21 cellular contexts compared by ENCODE assay signal in genomic region chr4:15040916-15041463, GRCh38. TPM values are rescaled to one million over a fixed set of nuclear protein-coding genes. Genes with fewer than 3 reads are reported as not detected.
A peak's percentile ranks its signal among the peaks of the same experiment; 100 is the strongest.
DNase-seq lines count a peak whose midpoint lies in the region; ATAC-seq and TF ChIP-seq lines count a peak whose summit lies in the region.
"Had no signal": no experiment of that assay in that cellular context is flagged by ENCODE, and none has a peak within 500 bp of the region (broad histone marks: within the 10 kb centered on the region; RNA-seq: fewer than 3 reads in every experiment).

No MANE protein-coding gene starts in this region.

- H3K9me3 ChIP-seq in cardiac muscle cell (ENCODE audit: low read depth) (no peaks in the 10 kb centered on the region), transverse colon (no peaks in the 10 kb centered on the region)
- H3K9me3 ChIP-seq: left lung, upper lobe of right lung had no signal

- H3K27me3 ChIP-seq in cardiac muscle cell (no peaks in the 10 kb centered on the region), transverse colon (no peaks in the 10 kb centered on the region)
- H3K27me3 ChIP-seq: foreskin keratinocyte, left lung, upper lobe of right lung had no signal

- TF ChIP-seq CTCF in cardiac muscle cell (IDR thresholded peaks at IDR 0.05; ENCODE audit: low read depth, low read length) (no peak), transverse colon (IDR thresholded peaks at IDR 0.05) (no peak)

- in situ Hi-C loops in transverse colon (cut with MboI; ENCODE audit: low pct_ligation_motif_present in 1 of 4, low pct_unique_long_range_greater_than_20kb in 1 of 4, low sequenced_read_pairs in 3 of 4), result no loop called here

- no peak for TF ChIP-seq POLR2A in transverse colon (IDR thresholded peaks at IDR 0.05)

- peak; percentile 19 for ATAC-seq in left lobe of liver
- ATAC-seq: activated CD8-positive, alpha-beta memory T cell treated with anti-CD3 and anti-CD28 coated beads, Interleukin-2, amount 10 ng/mL, durations not matched to agents 7 days and 5 days; foreskin keratinocyte; left lung; upper lobe of right lung had no signal

- TF ChIP-seq EP300 in transverse colon (IDR thresholded peaks at IDR 0.05; ENCODE audit: low read depth), result no peak

- intact Hi-C loops in cardiac septum (cut with DNase I), result no loop called here
- intact Hi-C loops in transverse colon (cut with DNase I; ENCODE audit: low total_unique reads), result no loop called here

- H3K36me3 ChIP-seq in cardiac muscle cell, result peaks cover 17% of the 10 kb centered on the region
- peaks cover 0 to 6% (median 0%) of the 10 kb centered on the region in 4 donors for H3K36me3 ChIP-seq in transverse colon

- peak in 1 of 2 donors; percentile 72 for DNase-seq in cardiac muscle cell (ENCODE audit: low read depth in 1 of 2, low spot score in 1 of 2)
- no peak for DNase-seq in cardiac septum (ENCODE audit: low spot score)
- DNase-seq in dermis blood vessel endothelial cell, result peak; percentile 11
- DNase-seq in left lobe of liver (ENCODE audit: low spot score), result no peak
- DNase-seq in transverse colon, result no peak
- no peak for DNase-seq in occipital lobe (lab: John Stamatoyannopoulos, UW)
- no peak for DNase-seq in germinal center (ENCODE audit: low spot score)
- DNase-seq in dedifferentiated amniotic fluid mesenchymal stem cell (ENCODE audit: extremely low spot score), result no peak
- DNase-seq: 8988T; activated CD4-positive, CD25-positive, alpha-beta regulatory T cell treated with anti-CD3 and anti-CD28 coated beads, Interleukin-2, amount 50 U/mL, for 72 hours; activated CD8-positive, alpha-beta memory T cell treated with anti-CD3 and anti-CD28 coated beads, Interleukin-2, amount 10 ng/mL, durations not matched to agents 7 days and 5 days; activated effector memory CD4-positive, alpha-beta T cell treated with anti-CD3 and anti-CD28 coated beads, Interleukin-2, amount 50 U/mL, for 16 hours; effector CD4-positive, alpha-beta T cell; foreskin keratinocyte; left lung; MV-4-11; NCI-H2081; NCI-H526 treated with DMSO at 0.1 percent for 48 hours; SIG-M5; upper lobe of right lung had no signal

- 73 to 83% methylated on average over 2 to 3 of the region's 3 CpGs for WGBS in transverse colon (ENCODE audit: low coverage in 1 of 2), 2 donors

- peak overlapping the region; percentile 62 for H3K27ac ChIP-seq in cardiac muscle cell
- peak overlapping the region in 3 of 4 donors; percentile 11 to 35 (median 16) for H3K27ac ChIP-seq in transverse colon
- H3K27ac ChIP-seq: C4-2B, foreskin keratinocyte, left lung, upper lobe of right lung had no signal

- H3K4me3 ChIP-seq in cardiac muscle cell (no peak overlapping the region), transverse colon (no peak overlapping the region)
- H3K4me3 ChIP-seq: left lung, upper lobe of right lung had no signal

- peaks cover 6% of the 10 kb centered on the region for H3K4me1 ChIP-seq in cardiac muscle cell (ENCODE audit: low read depth)
- H3K4me1 ChIP-seq in transverse colon, result peaks cover 0 to 4% (median 0%) of the 10 kb centered on the region in 4 donors
- H3K4me1 ChIP-seq: upper lobe of right lung had no signal

RNA-seq across cellular contexts. Expression of gene CPEB2, which starts 38.7 kb away (rescaled TPM):
- 8.6 and 17.4 TPM in 2 replicates for total RNA-seq in cardiac muscle cell
- 7.5 and 13.1 TPM in 2 replicates for polyA plus RNA-seq in cardiac muscle cell
- total RNA-seq in cardiac septum, result 17.7 TPM
- 12.4 and 14.9 TPM in 2 replicates for total RNA-seq in dermis blood vessel endothelial cell
- 13.8 TPM for total RNA-seq in left lobe of liver
- total RNA-seq in transverse colon, result 10 to 100 TPM; 23.2 to 38.5 (median 26.5) TPM
- total RNA-seq in occipital lobe, result 32.8 TPM
